26 cellular contexts compared by ENCODE assay signal in genomic region chr1:145804235-145805045, GRCh38. TPM values are rescaled to one million over a fixed set of nuclear protein-coding genes. Genes with fewer than 3 reads are reported as not detected.
DNase-seq lines count a peak whose midpoint lies in the region; ATAC-seq and TF ChIP-seq lines count a peak whose summit lies in the region.
"Had no signal": no experiment of that assay in that cellular context is flagged by ENCODE, and none has a peak within 500 bp of the region (broad histone marks: within the 10 kb centered on the region; RNA-seq: fewer than 3 reads in every experiment).

No MANE protein-coding gene starts in this region.

- in situ Hi-C loops in GM23248 (cut with MboI) = no loop called here

- DNase-seq in GM23248 (peak; percentile 16), NB4 (ENCODE audit: low read depth) (peak; percentile 5), choroid plexus epithelial cell (ENCODE audit: low read depth) (peak; percentile 30), retinal pigment epithelial cell (ENCODE audit: low read depth) (peak; percentile 8)
- no peak for DNase-seq in activated CD4-positive, alpha-beta memory T cell treated with anti-CD3 and anti-CD28 coated beads for 36 hours
- no peak for DNase-seq in stimulated activated CD4-positive, alpha-beta T cell treated with anti-CD3 and anti-CD28 coated beads, Interleukin-4, amount 100 ng/mL, for 24 hours
- DNase-seq: activated CD4-positive, alpha-beta T cell treated with anti-CD3 and anti-CD28 coated beads, Interleukin-2, amount 10 ng/mL, durations not matched to agents 24 days and 14 days; CD4-positive, alpha-beta T cell; DMS 273 treated with DMSO at 0.1 percent for 48 hours; effector CD4-positive, alpha-beta T cell; erythroblast; H7; NCI-H1092; NCI-H1930; NCI-H2227 treated with DMSO at 0.1 percent for 48 hours; NCI-H774; ovary; stimulated activated CD4-positive, alpha-beta T cell treated with anti-CD3 and anti-CD28 coated beads, Interleukin-1b, Interleukin-23, amount 100 ng/mL, for 48 hours; T-cell; uterus had no signal

- no peak overlapping the region for H3K9ac ChIP-seq in GM23248
- H3K9ac ChIP-seq: KMS-11 had no signal

- no peak overlapping the region for H2AFZ ChIP-seq in GM23248

- H3K36me3 ChIP-seq in GM23248 (ENCODE audit: low read depth) = no peaks in the 10 kb centered on the region
- H3K36me3 ChIP-seq: gastroesophageal sphincter, ovary, uterus had no signal

- H3K79me2 ChIP-seq in GM23248 (ENCODE audit: insufficient read depth) = peaks cover 99% of the 10 kb centered on the region

- TF ChIP-seq CTCF in NB4 (IDR thresholded peaks at IDR 0.05; ENCODE audit: low read depth, low read length) (no peak), choroid plexus epithelial cell (conservative IDR thresholded peaks at IDR 0.05; ENCODE audit: low read depth, low read length) (no peak), retinal pigment epithelial cell (conservative IDR thresholded peaks at IDR 0.05; ENCODE audit: low read depth, low read length) (no peak)

- H3K4me3 Mint-ChIP-seq in activated CD4-positive, alpha-beta memory T cell treated with anti-CD3 and anti-CD28 coated beads for 36 hours = no peak overlapping the region
- H3K4me3 Mint-ChIP-seq: activated CD4-positive, alpha-beta T cell treated with anti-CD3 and anti-CD28 coated beads, Interleukin-2, amount 10 ng/mL, durations not matched to agents 24 days and 14 days; activated naive CD8-positive, alpha-beta T cell; CD4-positive, alpha-beta T cell; memory B cell; stimulated activated effector memory CD8-positive, alpha-beta T cell treated with anti-CD3 and anti-CD28 coated beads, Interleukin-12 subunit alpha, Interleukin-12 subunit beta, amount 100 ng/mL, for 72 hours; T-cell had no signal

- H3K9me3 Mint-ChIP-seq in activated CD4-positive, alpha-beta memory T cell treated with anti-CD3 and anti-CD28 coated beads for 36 hours = no peaks in the 10 kb centered on the region
- H3K9me3 Mint-ChIP-seq: CD4-positive, alpha-beta T cell; memory B cell; stimulated activated effector memory CD8-positive, alpha-beta T cell treated with anti-CD3 and anti-CD28 coated beads, Interleukin-12 subunit alpha, Interleukin-12 subunit beta, amount 100 ng/mL, for 72 hours; T-cell had no signal

- CTCF ChIA-PET in activated CD4-positive, alpha-beta memory T cell treated with anti-CD3 and anti-CD28 coated beads for 36 hours (lab: Charles Lee) = interaction anchor here (0.7 to 1.4 kb wide), 3 partner anchors 19 to 42 kb away, joined by 4 to 5 read pairs (median 4); partner anchors contain the start of gene NUDT17

- no peak overlapping the region for H3K27ac Mint-ChIP-seq in activated CD4-positive, alpha-beta memory T cell treated with anti-CD3 and anti-CD28 coated beads for 36 hours
- H3K27ac Mint-ChIP-seq: activated CD4-positive, alpha-beta T cell treated with anti-CD3 and anti-CD28 coated beads, Interleukin-2, amount 10 ng/mL, durations not matched to agents 24 days and 14 days; activated naive CD8-positive, alpha-beta T cell; CD4-positive, alpha-beta T cell; memory B cell; stimulated activated effector memory CD8-positive, alpha-beta T cell treated with anti-CD3 and anti-CD28 coated beads, Interleukin-12 subunit alpha, Interleukin-12 subunit beta, amount 100 ng/mL, for 72 hours; T-cell had no signal

- H3K4me2 ChIP-seq in GM23248 (ENCODE audit: unreplicated experiment) = peak overlapping the region; percentile 2

- ATAC-seq in HG02970 (IDR thresholded peaks at IDR 0.05; ENCODE audit: low FRiP score, unreplicated experiment) = no peak
- ATAC-seq: gastroesophageal sphincter; stimulated activated effector memory CD8-positive, alpha-beta T cell treated with anti-CD3 and anti-CD28 coated beads, Interleukin-12 subunit alpha, Interleukin-12 subunit beta, amount 100 ng/mL, for 72 hours; T-cell had no signal

- no peaks in the 10 kb centered on the region for H3K9me2 ChIP-seq in GM23248 (ENCODE audit: insufficient read depth)

- peaks cover 31% of the 10 kb centered on the region for H3K4me1 Mint-ChIP-seq in activated CD4-positive, alpha-beta memory T cell treated with anti-CD3 and anti-CD28 coated beads for 36 hours (ENCODE audit: low read depth)

- H3K4me3 ChIP-seq in GM23248 = no peak overlapping the region
- no peak overlapping the region for H3K4me3 ChIP-seq in NB4 (ENCODE audit: low read depth, low read length)
- no peak overlapping the region for H3K4me3 ChIP-seq in choroid plexus epithelial cell (ENCODE audit: low read depth, low read length)
- no peak overlapping the region for H3K4me3 ChIP-seq in retinal pigment epithelial cell (ENCODE audit: low read length)
- H3K4me3 ChIP-seq: gastroesophageal sphincter, ovary, uterus had no signal

- no peaks in the 10 kb centered on the region for H3K9me3 ChIP-seq in GM23248 (ENCODE audit: low read depth)
- H3K9me3 ChIP-seq: gastroesophageal sphincter, ovary, uterus had no signal

- POLR2A ChIA-PET in activated CD4-positive, alpha-beta memory T cell treated with anti-CD3 and anti-CD28 coated beads for 36 hours (lab: Charles Lee) = no interaction called here

- H3K27ac ChIP-seq in GM23248 = no peak overlapping the region
- H3K27ac ChIP-seq: gastroesophageal sphincter, KMS-11, ovary had no signal

- WGBS in GM23248 (ENCODE audit: low coverage in 1 of 2, low lambda C conversion rate in 2 of 2, missing lambda C conversion rate in 2 of 2), 2 experiments = 80 to 81% methylated on average over 3 of the region's 3 CpGs

- H3K27me3 ChIP-seq in GM23248 (replicated peaks; ENCODE audit: insufficient read depth) = no peaks in the 10 kb centered on the region
- H3K27me3 ChIP-seq: gastroesophageal sphincter, ovary, uterus had no signal

- no peaks in the 10 kb centered on the region; the same call in 1 of the 2 replicates for H3F3A ChIP-seq in GM23248 (ENCODE audit: insufficient read depth)

- H4K20me1 ChIP-seq in GM23248 (ENCODE audit: insufficient read depth) = peaks cover 11% of the 10 kb centered on the region

- peaks cover 2% of the 10 kb centered on the region for H3K36me3 Mint-ChIP-seq in activated CD4-positive, alpha-beta memory T cell treated with anti-CD3 and anti-CD28 coated beads for 36 hours

- no peak for TF ChIP-seq POLR2A in NB4 (IDR thresholded peaks at IDR 0.05; ENCODE audit: extremely low read depth, insufficient read length)

- intact Hi-C loops in activated CD4-positive, alpha-beta memory T cell treated with anti-CD3 and anti-CD28 coated beads for 36 hours (cut with micrococcal nuclease) = no loop called here

- peaks cover 37% of the 10 kb centered on the region for H3K4me1 ChIP-seq in GM23248 (ENCODE audit: insufficient read depth)

- no peaks in the 10 kb centered on the region for H3K27me3 Mint-ChIP-seq in activated CD4-positive, alpha-beta memory T cell treated with anti-CD3 and anti-CD28 coated beads for 36 hours
- H3K27me3 Mint-ChIP-seq: activated CD4-positive, alpha-beta T cell treated with anti-CD3 and anti-CD28 coated beads, Interleukin-2, amount 10 ng/mL, durations not matched to agents 24 days and 14 days; activated naive CD8-positive, alpha-beta T cell; CD4-positive, alpha-beta T cell; memory B cell; T-cell had no signal

RNA-seq across cellular contexts. Expression of gene RNF115, which starts 19.5 kb away (rescaled TPM):
- 14.5 and 14.8 TPM in 2 replicates for total RNA-seq in GM23248 (2014; rRNA removed; shearing (Covaris generic))
- 13.9 and 14.2 TPM in 2 replicates for polyA plus RNA-seq in GM23248 (2016; fragmentation: Nextera tagmentation; extraction: Ambion mirVana)
- total RNA-seq in activated CD4-positive, alpha-beta memory T cell treated with anti-CD3 and anti-CD28 coated beads for 36 hours = 10 to 100 TPM; 10.1 TPM

RNA-seq across cellular contexts. Expression of gene POLR3C, which starts 19.6 kb away (rescaled TPM):
- total RNA-seq in GM23248 (2014; rRNA removed; shearing (Covaris generic)) = 23.1 and 42.2 TPM in 2 replicates
- 38.4 and 39.0 TPM in 2 replicates for polyA plus RNA-seq in GM23248 (2016; fragmentation: Nextera tagmentation; extraction: Ambion mirVana)
- 10 to 100 TPM; 27.3 to 28.9 TPM for total RNA-seq in activated CD4-positive, alpha-beta memory T cell treated with anti-CD3 and anti-CD28 coated beads for 36 hours

RNA-seq across cellular contexts. Expression of gene NUDT17, which starts 41.0 kb away (rescaled TPM):
- total RNA-seq in GM23248 (2014; rRNA removed; shearing (Covaris generic)) = 5.9 and 12.0 TPM in 2 replicates
- polyA plus RNA-seq in GM23248 (2016; fragmentation: Nextera tagmentation; extraction: Ambion mirVana) = 7.8 and 9.5 TPM in 2 replicates
- 1 to 10 TPM; 2.8 to 3.8 TPM for total RNA-seq in activated CD4-positive, alpha-beta memory T cell treated with anti-CD3 and anti-CD28 coated beads for 36 hours

RNA-seq across cellular contexts. Expression of gene PIAS3, which starts 54.4 kb away (rescaled TPM):
- 22.2 and 32.5 TPM in 2 replicates for total RNA-seq in GM23248 (2014; rRNA removed; shearing (Covaris generic))
- polyA plus RNA-seq in GM23248 (2016; fragmentation: Nextera tagmentation; extraction: Ambion mirVana) = 58.3 and 63.0 TPM in 2 replicates
- 10 to 100 TPM; 17.8 to 17.9 TPM for total RNA-seq in activated CD4-positive, alpha-beta memory T cell treated with anti-CD3 and anti-CD28 coated beads for 36 hours

Comparison
In these comparisons a context has a peak if more than half of its experiments do, and no peak if none do; other contexts are left out.
1. DNase-seq: peak in GM23248 (single experiment), NB4 (single experiment), choroid plexus epithelial cell (single experiment) and retinal pigment epithelial cell (single experiment); none in activated CD4-positive, alpha-beta memory T cell treated with anti-CD3 and anti-CD28 coated beads for 36 hours (single experiment) and stimulated activated CD4-positive, alpha-beta T cell treated with anti-CD3 and anti-CD28 coated beads, Interleukin-4, amount 100 ng/mL, for 24 hours (single experiment).